In genomic region chr21:44482581-44483287, GRCh38 we compare ENCODE assay signal across 1 cellular context.
TF ChIP-seq lines count a peak whose summit lies in the region.

No MANE protein-coding gene starts in this region.

TF ChIP-seq in HepG2, 621 proteins besides CTCF, POLR2A, EP300 and RAD21 (continued from another document and continues in another):
- TF ChIP-seq ZNF142 (CRISPR knock-in tag; IDR thresholded peaks at IDR 0.05) (no peak), ZNF710 (CRISPR knock-in tag; IDR thresholded peaks at IDR 0.05; ENCODE audit: borderline replicate concordance) (peak; percentile 64; the same call in 1 of the 2 replicates), ZNF773 (CRISPR knock-in tag; IDR thresholded peaks at IDR 0.05; ENCODE audit: borderline replicate concordance) (no peak), ZNF160 (CRISPR knock-in tag; IDR thresholded peaks at IDR 0.05) (no peak), UBTF (CRISPR knock-in tag; IDR thresholded peaks at IDR 0.05) (peak; percentile 74), ZNF260 (CRISPR knock-in tag; IDR thresholded peaks at IDR 0.05; ENCODE audit: borderline replicate concordance, low read depth) (no peak), ZSCAN22 (CRISPR knock-in tag; IDR thresholded peaks at IDR 0.05) (no peak), SMARCE1 (IDR thresholded peaks at IDR 0.05; ENCODE audit: borderline replicate concordance) (no peak), SIX1 (CRISPR knock-in tag; IDR thresholded peaks at IDR 0.05; ENCODE audit: borderline replicate concordance) (peak; percentile 12; the same call in 1 of the 2 replicates), TEAD2 (CRISPR knock-in tag; IDR thresholded peaks at IDR 0.05) (no peak), RAD51 (IDR thresholded peaks at IDR 0.05; ENCODE audit: borderline replicate concordance) (no peak), PCBP2 (optimal IDR thresholded peaks at IDR 0.05; ENCODE audit: low read depth, low read length, poor library complexity, severe bottlenecking) (no peak), ZNF281 (CRISPR knock-in tag; IDR thresholded peaks at IDR 0.05; ENCODE audit: borderline replicate concordance) (no peak), MAFF (IDR thresholded peaks at IDR 0.05; ENCODE audit: low read depth, low read length) (no peak; the same call in 1 of the 2 replicates), SAFB2 (CRISPR knock-in tag; IDR thresholded peaks at IDR 0.05; ENCODE audit: borderline replicate concordance, low read depth) (no peak), ZNF251 (CRISPR knock-in tag; IDR thresholded peaks at IDR 0.05) (no peak), GPBP1L1 (CRISPR knock-in tag; IDR thresholded peaks at IDR 0.05) (no peak), BHLHE40 (IDR thresholded peaks at IDR 0.05; ENCODE audit: low read length) (0 out of 2 replicates have a peak, but pooled peaks have one; percentile 31), PHB2 (IDR thresholded peaks at IDR 0.05; ENCODE audit: partially characterized antibody) (no peak), ZNF713 (CRISPR knock-in tag; IDR thresholded peaks at IDR 0.05) (no peak), ZNF318 (CRISPR knock-in tag; IDR thresholded peaks at IDR 0.05) (peak; percentile 71; the same call in 1 of the 2 replicates), ZMAT5 (CRISPR knock-in tag; IDR thresholded peaks at IDR 0.05; ENCODE audit: borderline replicate concordance, low read depth) (no peak), MZF1 (CRISPR knock-in tag; IDR thresholded peaks at IDR 0.05; ENCODE audit: borderline replicate concordance) (no peak), RFX5 (IDR thresholded peaks at IDR 0.05; ENCODE audit: low read depth, low read length) (no peak; the same call in 1 of the 2 replicates), CENPBD1 (CRISPR knock-in tag; IDR thresholded peaks at IDR 0.05; ENCODE audit: borderline replicate concordance, low read depth) (no peak), KAT7 (CRISPR knock-in tag; IDR thresholded peaks at IDR 0.05; ENCODE audit: borderline replicate concordance) (peak; percentile 32; the same call in 1 of the 2 replicates), SNAPC5 (CRISPR knock-in tag; IDR thresholded peaks at IDR 0.05; ENCODE audit: borderline replicate concordance) (no peak), FIP1L1 (IDR thresholded peaks at IDR 0.05; ENCODE audit: borderline replicate concordance, insufficient read depth, low read depth, low read length) (no peak), DPF2 (CRISPR knock-in tag; IDR thresholded peaks at IDR 0.05; ENCODE audit: borderline replicate concordance, low read depth) (0 out of 2 replicates have a peak, but pooled peaks have one; percentile 26), RARG (CRISPR knock-in tag; IDR thresholded peaks at IDR 0.05; ENCODE audit: low read depth) (no peak), MYNN (CRISPR knock-in tag; IDR thresholded peaks at IDR 0.05; ENCODE audit: low read depth) (no peak), ZSCAN20 (CRISPR knock-in tag; IDR thresholded peaks at IDR 0.05; ENCODE audit: borderline replicate concordance) (no peak)
